Comparison of ENCODE assay signal across 23 cellular contexts in genomic region chr14:77157716-77158115, GRCh38. TPM values are rescaled to one million over a fixed set of nuclear protein-coding genes. Genes with fewer than 3 reads are reported as not detected.
DNase-seq lines count a peak whose midpoint lies in the region; ATAC-seq and TF ChIP-seq lines count a peak whose summit lies in the region.
"Had no signal": no experiment of that assay in that cellular context is flagged by ENCODE, and none has a peak within 500 bp of the region (broad histone marks: within the 10 kb centered on the region; RNA-seq: fewer than 3 reads in every experiment).

No MANE protein-coding gene starts in this region.

- DNase-seq in AG20443 (ENCODE audit: low spot score) = peak; percentile 17
- no peak for DNase-seq in H9
- no peak for DNase-seq in chondrocyte (ENCODE audit: low spot score)
- no peak for DNase-seq in neural crest cell (ENCODE audit: low read depth, low spot score)
- DNase-seq in NCI-H128 (lab: John Stamatoyannopoulos, UW; ENCODE audit: unreplicated experiment) = no peak
- DNase-seq in GOT3 (lab: John Stamatoyannopoulos, UW) = no peak
- no peak for DNase-seq in germinal center (ENCODE audit: low spot score)
- DNase-seq: activated CD4-positive, alpha-beta T cell treated with anti-CD3 and anti-CD28 coated beads for 1 hour; activated naive CD8-positive, alpha-beta T cell treated with anti-CD3 and anti-CD28 coated beads, Interleukin-2, amount 10 ng/mL, durations not matched to agents 7 days and 5 days; CD8-positive, alpha-beta T cell; Karpas-422; stimulated activated CD4-positive, alpha-beta T cell treated with anti-CD3 and anti-CD28 coated beads, Interleukin-15, amount 100 ng/mL, for 24 hours had no signal

- peak overlapping the region in 2 of 3 experiments; percentile 49 to 70; a peak in 2 of 7 replicates for H3K27ac Mint-ChIP-seq in H9
- peak overlapping the region; percentile 8 for H3K27ac Mint-ChIP-seq in chondrocyte (ENCODE audit: unreplicated experiment)
- peak overlapping the region; percentile 98 for H3K27ac Mint-ChIP-seq in neural crest cell (ENCODE audit: unreplicated experiment)
- H3K27ac Mint-ChIP-seq: activated naive CD8-positive, alpha-beta T cell treated with anti-CD3 and anti-CD28 coated beads, Interleukin-2, amount 10 ng/mL, durations not matched to agents 7 days and 5 days; activated T-helper 1 cell treated with anti-CD3 and anti-CD28 coated beads, Interleukin-12 subunit alpha, Interleukin-12 subunit beta, Interleukin-2, Interleukin-4 antibody, amounts not matched to agents 30 ng/mL and 10 ng/mL and 1 ng/mL, durations not matched to agents 14 hours and 24 hours and 36 hours; CD8-positive, alpha-beta T cell; stimulated activated effector memory CD8-positive, alpha-beta T cell treated with anti-CD3 and anti-CD28 coated beads, Interleukin-12 subunit alpha, Interleukin-12 subunit beta, amount 100 ng/mL, for 72 hours had no signal

- H3K36me3 Mint-ChIP-seq in H9 (ENCODE audit: insufficient read depth in 1 of 3, low read depth in 3 of 3) (no peaks in the 10 kb centered on the region; a peak in 1 of 7 replicates), chondrocyte (ENCODE audit: low read depth) (no peaks in the 10 kb centered on the region), neural crest cell (ENCODE audit: low read depth) (no peaks in the 10 kb centered on the region)
- H3K36me3 Mint-ChIP-seq: activated naive CD8-positive, alpha-beta T cell treated with anti-CD3 and anti-CD28 coated beads, Interleukin-2, amount 10 ng/mL, durations not matched to agents 7 days and 5 days; CD8-positive, alpha-beta T cell; stimulated activated effector memory CD8-positive, alpha-beta T cell treated with anti-CD3 and anti-CD28 coated beads, Interleukin-12 subunit alpha, Interleukin-12 subunit beta, amount 100 ng/mL, for 72 hours had no signal

- no peak overlapping the region for H2BK20ac ChIP-seq in H9 (ENCODE audit: low read depth, low read length, poor library complexity, severe bottlenecking)

- H4K91ac ChIP-seq in H9 (ENCODE audit: insufficient read length, low read depth, low read length) = no peak overlapping the region

- H2BK120ac ChIP-seq in H9 (ENCODE audit: low read depth, low read length, poor library complexity, severe bottlenecking) = no peak overlapping the region

- H3K27me3 Mint-ChIP-seq in H9 (ENCODE audit: low read depth) = peaks cover 2% of the 10 kb centered on the region; the same call in 1 of the 2 replicates
- H3K27me3 Mint-ChIP-seq in chondrocyte (ENCODE audit: low read depth) = peaks cover 35% of the 10 kb centered on the region
- H3K27me3 Mint-ChIP-seq in neural crest cell (ENCODE audit: low read depth) = peaks cover 16% of the 10 kb centered on the region

- H3K9me3 ChIP-seq in H9 (ENCODE audit: control insufficient read depth, low read depth, low read length) = no peaks in the 10 kb centered on the region
- H3K9me3 ChIP-seq: thyroid gland had no signal

- H2AFZ ChIP-seq in H9 (ENCODE audit: low read length) = no peak overlapping the region

- H3K27ac ChIP-seq in H9 (ENCODE audit: insufficient read length, low read depth, low read length) = no peak overlapping the region
- H3K27ac ChIP-seq: thyroid gland had no signal

- no peak overlapping the region for H2BK5ac ChIP-seq in H9 (ENCODE audit: insufficient read length, low read length)

- no peak overlapping the region for H3K56ac ChIP-seq in H9 (ENCODE audit: insufficient read length, low read depth, low read length)

- no peak for TF ChIP-seq CTCF in H9 (conservative IDR thresholded peaks at IDR 0.05)
- TF ChIP-seq CTCF in chondrocyte (IDR thresholded peaks at IDR 0.05) = no peak
- no peak for TF ChIP-seq CTCF in neural crest cell (conservative IDR thresholded peaks at IDR 0.05)

- peaks cover 29 to 47% of the 10 kb centered on the region in 2 experiments for H3K4me1 Mint-ChIP-seq in H9
- H3K4me1 Mint-ChIP-seq in chondrocyte (ENCODE audit: low read depth) = peaks cover 14% of the 10 kb centered on the region
- H3K4me1 Mint-ChIP-seq in neural crest cell = peaks cover 26% of the 10 kb centered on the region
- H3K4me1 Mint-ChIP-seq: activated naive CD8-positive, alpha-beta T cell treated with anti-CD3 and anti-CD28 coated beads, Interleukin-2, amount 10 ng/mL, durations not matched to agents 7 days and 5 days; stimulated activated effector memory CD8-positive, alpha-beta T cell treated with anti-CD3 and anti-CD28 coated beads, Interleukin-12 subunit alpha, Interleukin-12 subunit beta, amount 100 ng/mL, for 72 hours had no signal

- H3K4ac ChIP-seq in H9 (ENCODE audit: low read depth, low read length) = no peak overlapping the region

- H2BK15ac ChIP-seq in H9 (ENCODE audit: low read depth, low read length) = no peak overlapping the region

- H2AK5ac ChIP-seq in H9 (ENCODE audit: insufficient read length, low read length) = no peak overlapping the region

- no peak overlapping the region for H3K9ac ChIP-seq in H9 (ENCODE audit: extremely low read depth, insufficient read length, low read length)

- H3K4me2 ChIP-seq in H9 (ENCODE audit: insufficient read depth, insufficient read length, low read length) = no peak overlapping the region

- H3K79me1 ChIP-seq in H9 (ENCODE audit: insufficient read depth, low read depth, low read length, poor library complexity, severe bottlenecking) = no peaks in the 10 kb centered on the region

- H3K23ac ChIP-seq in H9 (ENCODE audit: insufficient read length, low read depth, low read length) = no peak overlapping the region

- peaks cover 3% of the 10 kb centered on the region for H4K20me1 ChIP-seq in H9 (ENCODE audit: control insufficient read depth, insufficient read depth, insufficient read length)

- H2BK12ac ChIP-seq in H9 (ENCODE audit: insufficient read length, low read depth, low read length) = no peak overlapping the region

- H3K18ac ChIP-seq in H9 (ENCODE audit: insufficient read length, low read depth, low read length) = no peak overlapping the region

- H3K14ac ChIP-seq in H9 (ENCODE audit: insufficient read depth, low read length) = no peak overlapping the region

- ATAC-seq in GM19023 (IDR thresholded peaks at IDR 0.05; ENCODE audit: unreplicated experiment) = no peak
- ATAC-seq: CD8-positive, alpha-beta T cell; left lobe of liver had no signal

- H3K4me1 ChIP-seq in H9 (ENCODE audit: insufficient read depth, low read length) = peaks cover 4% of the 10 kb centered on the region; the same call in 1 of the 2 replicates
- H3K4me1 ChIP-seq: thyroid gland had no signal

- no peak overlapping the region for H4K5ac ChIP-seq in H9 (ENCODE audit: insufficient read length, low read depth, low read length)

- H3K9me3 Mint-ChIP-seq in H9 (peaks cover 0 to 4% of the 10 kb centered on the region in 2 experiments; a peak in 2 of 5 replicates), chondrocyte (ENCODE audit: low read depth) (no peaks in the 10 kb centered on the region), neural crest cell (no peaks in the 10 kb centered on the region)
- H3K9me3 Mint-ChIP-seq: activated naive CD8-positive, alpha-beta T cell treated with anti-CD3 and anti-CD28 coated beads, Interleukin-2, amount 10 ng/mL, durations not matched to agents 7 days and 5 days; activated T-helper 1 cell treated with anti-CD3 and anti-CD28 coated beads, Interleukin-12 subunit alpha, Interleukin-12 subunit beta, Interleukin-2, Interleukin-4 antibody, amounts not matched to agents 30 ng/mL and 10 ng/mL and 1 ng/mL, durations not matched to agents 14 hours and 24 hours and 36 hours; CD8-positive, alpha-beta T cell; stimulated activated effector memory CD8-positive, alpha-beta T cell treated with anti-CD3 and anti-CD28 coated beads, Interleukin-12 subunit alpha, Interleukin-12 subunit beta, amount 100 ng/mL, for 72 hours had no signal

- H4K8ac ChIP-seq in H9 (replicated peaks; ENCODE audit: insufficient read length, low read depth, low read length) = no peak overlapping the region

- H3T11ph ChIP-seq in H9 (ENCODE audit: low read length) = no peak overlapping the region

- H3K79me2 ChIP-seq in H9 (ENCODE audit: insufficient read depth, low read length) = no peaks in the 10 kb centered on the region

- H3K27me3 ChIP-seq in H9 (ENCODE audit: insufficient read depth, low read length) = no peaks in the 10 kb centered on the region

- H3K4me3 Mint-ChIP-seq in H9 = peak overlapping the region in 1 of 2 experiments; percentile 21; a peak in 1 of 5 replicates
- H3K4me3 Mint-ChIP-seq in chondrocyte (ENCODE audit: unreplicated experiment) = no peak overlapping the region
- no peak overlapping the region for H3K4me3 Mint-ChIP-seq in neural crest cell
- H3K4me3 Mint-ChIP-seq: activated naive CD8-positive, alpha-beta T cell treated with anti-CD3 and anti-CD28 coated beads, Interleukin-2, amount 10 ng/mL, durations not matched to agents 7 days and 5 days; activated T-helper 1 cell treated with anti-CD3 and anti-CD28 coated beads, Interleukin-12 subunit alpha, Interleukin-12 subunit beta, Interleukin-2, Interleukin-4 antibody, amounts not matched to agents 30 ng/mL and 10 ng/mL and 1 ng/mL, durations not matched to agents 14 hours and 24 hours and 36 hours; CD8-positive, alpha-beta T cell; stimulated activated effector memory CD8-positive, alpha-beta T cell treated with anti-CD3 and anti-CD28 coated beads, Interleukin-12 subunit alpha, Interleukin-12 subunit beta, amount 100 ng/mL, for 72 hours had no signal

- peaks cover 2% of the 10 kb centered on the region for H3K23me2 ChIP-seq in H9 (ENCODE audit: insufficient read length, low read depth, low read length, poor library complexity, severe bottlenecking)

- no CpG with 5 or more reads among the region's 11 CpGs for WGBS in H9 (ENCODE audit: extremely low coverage, insufficient read length, low lambda C conversion rate)

RNA-seq across cellular contexts. Expression of gene ZDHHC22, which starts 16.1 kb away (rescaled TPM):
- 11.3 and 11.9 TPM in 2 replicates for total RNA-seq in H9 (2021)
- total RNA-seq in chondrocyte = 0.13 to 0.30 TPM (median 0.15 TPM) in 3 replicates
- total RNA-seq in neural crest cell = 5.6 and 5.9 TPM in 2 replicates
- total RNA-seq: activated CD8-positive, alpha-beta memory T cell treated with anti-CD3 and anti-CD28 coated beads for 36 hours; activated naive CD8-positive, alpha-beta T cell treated with anti-CD3 and anti-CD28 coated beads, Interleukin-2, amount 10 ng/mL, durations not matched to agents 7 days and 5 days; activated T-helper 1 cell treated with anti-CD3 and anti-CD28 coated beads, Interleukin-12 subunit alpha, Interleukin-12 subunit beta, Interleukin-2, Interleukin-4 antibody, amounts not matched to agents 30 ng/mL and 10 ng/mL and 1 ng/mL, durations not matched to agents 14 hours and 24 hours and 36 hours; bronchial epithelial cell; CD8-positive, alpha-beta T cell; esophagus mucosa; HT-29; left lobe of liver; mononuclear cell; renal cortical epithelial cell; thyroid gland had no signal

RNA-seq across cellular contexts. Expression of gene TMEM63C, which starts 23.9 kb away (rescaled TPM):
- total RNA-seq in H9 (2021) (1.7 and 2.2 TPM in 2 replicates), chondrocyte (7.6 to 10.3 TPM (median 8.7 TPM) in 3 replicates), neural crest cell (0.59 and 0.91 TPM in 2 replicates)

RNA-seq across cellular contexts. Expression of gene CIPC, which starts 59.7 kb away (rescaled TPM):
- 22.2 and 23.4 TPM in 2 replicates for total RNA-seq in H9 (2021)
- 9.7 to 11.0 TPM (median 10.0 TPM) in 3 replicates for total RNA-seq in chondrocyte
- total RNA-seq in neural crest cell = 28.7 and 29.8 TPM in 2 replicates

Comparison
In these comparisons a context has a peak if more than half of its experiments do, and no peak if none do; other contexts are left out.
1. H3K27ac Mint-ChIP-seq: peak in every context shown above with its lines; median percentile 98 in neural crest cell; 60 in H9; 8 in chondrocyte.